In the genomic region with DNA sequence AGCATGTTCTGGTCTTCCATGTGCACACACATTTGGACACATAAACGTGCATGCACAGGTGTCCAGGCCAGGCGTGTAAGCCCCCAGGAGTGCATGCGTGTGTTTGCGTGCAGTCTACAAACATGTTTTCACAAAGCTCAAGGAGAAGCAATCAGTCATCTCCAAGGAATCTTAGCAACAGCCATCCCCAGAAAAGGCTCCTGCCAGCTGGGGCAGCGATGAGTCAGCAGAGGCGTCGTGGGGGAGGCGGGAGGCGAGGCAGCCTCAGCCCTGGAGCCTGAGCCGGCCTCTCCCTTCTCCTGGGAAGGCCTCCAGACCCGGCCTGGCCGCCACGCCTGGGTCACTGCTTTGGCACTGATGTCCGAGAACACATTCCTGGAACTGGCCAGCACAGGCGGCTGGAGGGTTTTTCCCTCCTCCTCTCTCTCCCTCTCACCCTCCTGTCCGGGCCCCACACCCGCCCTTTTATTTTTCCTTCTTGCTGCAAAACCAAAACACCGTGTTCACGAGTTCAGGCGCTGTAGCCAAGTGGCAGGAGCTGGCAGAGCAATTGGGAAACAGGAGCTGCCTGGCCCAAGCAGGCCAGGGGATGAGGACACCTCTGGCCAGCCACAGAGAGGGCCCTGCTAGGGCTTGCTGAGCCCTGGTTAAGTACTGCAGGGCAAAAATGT, we compare ENCODE assay signal across 8 cellular contexts.
DNase-seq lines count a peak whose midpoint lies in the region; ATAC-seq and TF ChIP-seq lines count a peak whose summit lies in the region.

No MANE protein-coding gene starts in this region.

- no peak for ATAC-seq in activated CD8-positive, alpha-beta memory T cell treated with anti-CD3 and anti-CD28 coated beads, Interleukin-2, amount 10 ng/mL, durations not matched to agents 7 days and 5 days

- peak overlapping the region; percentile 70 for H3K27ac ChIP-seq in cardiac muscle cell

- CTCF ChIA-PET in activated CD8-positive, alpha-beta memory T cell treated with anti-CD3 and anti-CD28 coated beads, Interleukin-2, amount 10 ng/mL, durations not matched to agents 7 days and 5 days (lab: Charles Lee) = interaction anchor here (1.1 to 14.2 kb wide), 8 partner anchors 9 to 151 kb away, joined by 3 to 221 read pairs (median 9); no protein-coding TSS in a partner anchor

- no peak overlapping the region for H3K27ac Mint-ChIP-seq in activated CD8-positive, alpha-beta memory T cell treated with anti-CD3 and anti-CD28 coated beads, Interleukin-2, amount 10 ng/mL, durations not matched to agents 7 days and 5 days

- H3K27me3 ChIP-seq in cardiac muscle cell = no peaks in the 10 kb centered on the region

- H3K36me3 ChIP-seq in cardiac muscle cell = no peaks in the 10 kb centered on the region

- H3K4me3 ChIP-seq in cardiac muscle cell = no peak overlapping the region

- H3K4me1 Mint-ChIP-seq in activated CD8-positive, alpha-beta memory T cell treated with anti-CD3 and anti-CD28 coated beads, Interleukin-2, amount 10 ng/mL, durations not matched to agents 7 days and 5 days = peaks cover 15% of the 10 kb centered on the region

- H3K27me3 Mint-ChIP-seq in activated CD8-positive, alpha-beta memory T cell treated with anti-CD3 and anti-CD28 coated beads, Interleukin-2, amount 10 ng/mL, durations not matched to agents 7 days and 5 days = no peaks in the 10 kb centered on the region

- no peaks in the 10 kb centered on the region for H3K36me3 Mint-ChIP-seq in activated CD8-positive, alpha-beta memory T cell treated with anti-CD3 and anti-CD28 coated beads, Interleukin-2, amount 10 ng/mL, durations not matched to agents 7 days and 5 days

- no peak for TF ChIP-seq CTCF in cardiac muscle cell (IDR thresholded peaks at IDR 0.05; ENCODE audit: low read depth, low read length)

- H3K4me3 Mint-ChIP-seq in activated CD8-positive, alpha-beta memory T cell treated with anti-CD3 and anti-CD28 coated beads, Interleukin-2, amount 10 ng/mL, durations not matched to agents 7 days and 5 days = no peak overlapping the region

- no peaks in the 10 kb centered on the region for H3K9me3 Mint-ChIP-seq in activated CD8-positive, alpha-beta memory T cell treated with anti-CD3 and anti-CD28 coated beads, Interleukin-2, amount 10 ng/mL, durations not matched to agents 7 days and 5 days (ENCODE audit: low read depth)

- no peaks in the 10 kb centered on the region for H3K9me3 ChIP-seq in cardiac muscle cell (ENCODE audit: low read depth)

- peak; percentile 43 to 49 for DNase-seq in NCI-H2081 (lab: John Stamatoyannopoulos, UW)
- DNase-seq in NCI-H2081 treated with DMSO at 0.1 percent for 48 hours (lab: John Stamatoyannopoulos, UW) = no peak
- DNase-seq in NCI-H146 (lab: John Stamatoyannopoulos, UW) = peak; percentile 45
- DNase-seq in amygdala (lab: John Stamatoyannopoulos, UW) = peak in 54 of 56 donors; percentile 41 to 95 (median 80)
- peak; percentile 58 to 99 for DNase-seq in cardiac muscle cell (ENCODE audit: low read depth in 1 of 2, low spot score in 1 of 2)
- DNase-seq in pons (ENCODE audit: low spot score) = peak; percentile 77
- DNase-seq in GF-D8 (lab: John Stamatoyannopoulos, UW) = no peak
- no peak for DNase-seq in activated CD8-positive, alpha-beta memory T cell treated with anti-CD3 and anti-CD28 coated beads, Interleukin-2, amount 10 ng/mL, durations not matched to agents 7 days and 5 days

- peaks cover 50% of the 10 kb centered on the region for H3K4me1 ChIP-seq in cardiac muscle cell (ENCODE audit: low read depth)

Comparison
In these comparisons a context has a peak if more than half of its experiments do, and no peak if none do; other contexts are left out.
1. DNase-seq: peak in NCI-H2081 (2 of 2), NCI-H146 (single experiment), amygdala (54 of 56), cardiac muscle cell (2 of 2) and pons (single experiment); none in NCI-H2081 treated with DMSO at 0.1 percent for 48 hours (single experiment), GF-D8 (single experiment) and activated CD8-positive, alpha-beta memory T cell treated with anti-CD3 and anti-CD28 coated beads, Interleukin-2, amount 10 ng/mL, durations not matched to agents 7 days and 5 days (single experiment).